Comparison of ENCODE assay signal across 8 cellular contexts in the genomic region with DNA sequence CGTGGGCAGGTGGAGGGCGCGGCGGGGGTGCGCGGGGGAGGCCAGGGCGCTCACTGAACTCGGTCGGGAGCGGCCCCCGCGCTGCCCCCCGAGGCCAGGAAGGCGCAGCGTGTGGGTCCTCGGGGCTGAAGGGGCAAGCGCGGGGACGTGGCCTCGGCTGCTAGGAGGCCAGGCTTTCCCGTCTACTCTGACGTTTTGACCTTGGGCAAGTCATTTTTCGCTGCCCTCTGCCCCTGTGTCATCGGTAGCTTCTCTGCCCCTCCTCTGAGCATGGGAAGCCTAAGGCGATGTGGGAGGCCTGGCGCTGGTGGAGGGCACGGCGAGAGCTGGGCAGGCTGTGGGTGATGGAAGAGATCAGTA. TPM values are rescaled to one million over a fixed set of nuclear protein-coding genes. Genes with fewer than 3 reads are reported as not detected.
DNase-seq lines count a peak whose midpoint lies in the region; ATAC-seq and TF ChIP-seq lines count a peak whose summit lies in the region.

No MANE protein-coding gene starts in this region.

- H4K20me1 ChIP-seq in BLaER1 treated with 17β-estradiol and CSF1 and Interleukin-3, amounts not matched to agents 10 nM and 100 nM = peaks cover 27 to 67% (median 47%) of the 10 kb centered on the region in 11 experiments; a peak in 19 of 22 replicates

- H3K27me3 ChIP-seq in BLaER1 treated with 17β-estradiol and CSF1 and Interleukin-3, amounts not matched to agents 10 nM and 100 nM = no peaks in the 10 kb centered on the region
- no peaks in the 10 kb centered on the region for H3K27me3 ChIP-seq in skeletal muscle tissue (ENCODE audit: control insufficient read depth in 3 of 3, insufficient read depth in 3 of 3, low read length in 3 of 3)

- H3K27ac Mint-ChIP-seq in IgD-negative memory B cell = peak overlapping the region; percentile 71 to 78 (median 76)
- peak overlapping the region; percentile 91 for H3K27ac Mint-ChIP-seq in activated T-helper 17 cell treated with anti-CD3 and anti-CD28 coated beads, Interleukin-2, amount 50 U/mL, for 72 hours

- peak overlapping the region; percentile 80 to 97 (median 92) for H3K9ac ChIP-seq in BLaER1 treated with 17β-estradiol and CSF1 and Interleukin-3, amounts not matched to agents 10 nM and 100 nM
- H3K9ac ChIP-seq in skeletal muscle tissue (ENCODE audit: low read depth in 1 of 3, low read length in 3 of 3) = peak overlapping the region; percentile 64 to 93 (median 90)

- peak overlapping the region; percentile 67 to 91 (median 84) for H3K27ac ChIP-seq in BLaER1 treated with 17β-estradiol and CSF1 and Interleukin-3, amounts not matched to agents 10 nM and 100 nM
- peak overlapping the region; percentile 58 for H3K27ac ChIP-seq in skeletal muscle tissue (ENCODE audit: low read depth, low read length)

- no peaks in the 10 kb centered on the region for H3K27me3 Mint-ChIP-seq in IgD-negative memory B cell
- H3K27me3 Mint-ChIP-seq in activated T-helper 17 cell treated with anti-CD3 and anti-CD28 coated beads, Interleukin-2, amount 50 U/mL, for 72 hours = no peaks in the 10 kb centered on the region

- DNase-seq in hepatic stellate cell (ENCODE audit: low spot score) (peak; percentile 32), omental fat pad (ENCODE audit: low spot score) (no peak)

- TF ChIP-seq CTCF in omental fat pad (IDR thresholded peaks at IDR 0.05) = no peak

- H3K4me3 Mint-ChIP-seq in IgD-negative memory B cell = peak overlapping the region; percentile 86 to 96 (median 94)
- peak overlapping the region; percentile 92 for H3K4me3 Mint-ChIP-seq in activated T-helper 17 cell treated with anti-CD3 and anti-CD28 coated beads, Interleukin-2, amount 50 U/mL, for 72 hours

- H3K4me1 ChIP-seq in BLaER1 treated with 17β-estradiol and CSF1 and Interleukin-3, amounts not matched to agents 10 nM and 100 nM = peaks cover 32 to 47% (median 40%) of the 10 kb centered on the region in 10 experiments
- H3K4me1 ChIP-seq in skeletal muscle tissue (ENCODE audit: control insufficient read depth in 3 of 3, insufficient read depth in 3 of 3, low read length in 3 of 3) = peaks cover 34 to 50% (median 36%) of the 10 kb centered on the region in 3 donors

- no peaks in the 10 kb centered on the region for H3K9me3 ChIP-seq in BLaER1 treated with 17β-estradiol and CSF1 and Interleukin-3, amounts not matched to agents 10 nM and 100 nM (replicated peaks in 1 of 11)
- no peaks in the 10 kb centered on the region for H3K9me3 ChIP-seq in skeletal muscle tissue (ENCODE audit: control insufficient read depth in 3 of 3, low read length in 3 of 3)

- peak overlapping the region; percentile 86 to 97 (median 94) for H3K4me2 ChIP-seq in BLaER1 treated with 17β-estradiol and CSF1 and Interleukin-3, amounts not matched to agents 10 nM and 100 nM

- peaks cover 27 to 58% (median 39%) of the 10 kb centered on the region in 11 experiments for H3K36me3 ChIP-seq in BLaER1 treated with 17β-estradiol and CSF1 and Interleukin-3, amounts not matched to agents 10 nM and 100 nM
- peaks cover 15 to 30% (median 16%) of the 10 kb centered on the region in 3 donors for H3K36me3 ChIP-seq in skeletal muscle tissue (ENCODE audit: control insufficient read depth in 3 of 3, insufficient read depth in 3 of 3, low read length in 3 of 3)

- peaks cover 5% of the 10 kb centered on the region for H3K36me3 Mint-ChIP-seq in IgD-negative memory B cell
- peaks cover 55% of the 10 kb centered on the region for H3K36me3 Mint-ChIP-seq in activated T-helper 17 cell treated with anti-CD3 and anti-CD28 coated beads, Interleukin-2, amount 50 U/mL, for 72 hours (ENCODE audit: low read depth)

- peak overlapping the region; percentile 70 to 99 (median 88) for H3K4me3 ChIP-seq in BLaER1 treated with 17β-estradiol and CSF1 and Interleukin-3, amounts not matched to agents 10 nM and 100 nM
- peak overlapping the region; percentile 81 to 94 (median 88) for H3K4me3 ChIP-seq in skeletal muscle tissue (ENCODE audit: low read length in 3 of 3)

- H3K4me1 Mint-ChIP-seq in IgD-negative memory B cell = peaks cover 38 to 53% (median 51%) of the 10 kb centered on the region in 3 donors
- peaks cover 46% of the 10 kb centered on the region for H3K4me1 Mint-ChIP-seq in activated T-helper 17 cell treated with anti-CD3 and anti-CD28 coated beads, Interleukin-2, amount 50 U/mL, for 72 hours

- peak; percentile 3 for ATAC-seq in GM19467 (IDR thresholded peaks at IDR 0.05; ENCODE audit: unreplicated experiment)
- peak; percentile 7 for ATAC-seq in activated T-helper 17 cell treated with anti-CD3 and anti-CD28 coated beads, Interleukin-2, amount 50 U/mL, for 72 hours (replicated peaks)
- ATAC-seq in HG03520 (IDR thresholded peaks at IDR 0.05; ENCODE audit: unreplicated experiment) = no peak
- ATAC-seq in omental fat pad (ENCODE audit: low FRiP score) = no peak

- no peaks in the 10 kb centered on the region for H3K9me3 Mint-ChIP-seq in IgD-negative memory B cell
- no peaks in the 10 kb centered on the region for H3K9me3 Mint-ChIP-seq in activated T-helper 17 cell treated with anti-CD3 and anti-CD28 coated beads, Interleukin-2, amount 50 U/mL, for 72 hours

RNA-seq across cellular contexts. Expression of a gene that starts 0.5 kb away (rescaled TPM):
- 85.4 TPM for polyA plus RNA-seq in IgD-negative memory B cell
- total RNA-seq in activated T-helper 17 cell treated with anti-CD3 and anti-CD28 coated beads, Interleukin-2, amount 50 U/mL, for 72 hours = 10 to 100 TPM; 55.9 to 62.0 TPM
- total RNA-seq in skeletal muscle tissue (51.7 TPM), omental fat pad (100 to 1,000 TPM in 1 of 4 donors, 10 to 100 TPM in 3; 79.2 to 129 (median 81.4) TPM)

RNA-seq across cellular contexts. Expression of a gene that starts 0.8 kb away (rescaled TPM):
- 5.2 TPM for polyA plus RNA-seq in IgD-negative memory B cell
- 1 to 10 TPM; 4.6 to 6.8 TPM for total RNA-seq in activated T-helper 17 cell treated with anti-CD3 and anti-CD28 coated beads, Interleukin-2, amount 50 U/mL, for 72 hours
- 8.4 TPM for total RNA-seq in skeletal muscle tissue
- 1 to 10 TPM; 4.1 to 8.7 (median 5.8) TPM for total RNA-seq in omental fat pad

Comparison
In these comparisons a context has a peak if more than half of its experiments do, and no peak if none do; other contexts are left out.
1. ATAC-seq: peak in GM19467 (single experiment) and activated T-helper 17 cell treated with anti-CD3 and anti-CD28 coated beads, Interleukin-2, amount 50 U/mL, for 72 hours (single experiment); none in HG03520 (single experiment) and omental fat pad (single experiment).